In genomic region chr7:93407239-93407638, GRCh38 we compare ENCODE assay signal across 25 cellular contexts.
"Had no signal": no experiment of that assay in that cellular context is flagged by ENCODE, and none has a peak within 500 bp of the region (broad histone marks: within the 10 kb centered on the region; RNA-seq: fewer than 3 reads in every experiment).

No MANE protein-coding gene starts in this region.

- H3K4me3 ChIP-seq: adrenal gland, ascending aorta, esophagus muscularis mucosa, mucosa of descending colon, spleen, thoracic aorta, vagina had no signal

- H3K9me3 ChIP-seq: vagina had no signal

- DNase-seq: activated CD4-positive, alpha-beta T cell treated with anti-CD3 and anti-CD28 coated beads, Interleukin-2, amount 50 U/mL, for 1 hour; activated CD4-positive, CD25-positive, alpha-beta regulatory T cell treated with anti-CD3 and anti-CD28 coated beads, Interleukin-2, amount 50 U/mL, for 72 hours; activated naive CD4-positive, alpha-beta T cell; activated T-cell treated with anti-CD3 and anti-CD28 coated beads, Interleukin-2, amount 50 U/mL, for 1 hour; brain microvascular endothelial cell; central memory CD4-positive, alpha-beta T cell; effector memory CD4-positive, alpha-beta T cell; hippocampal formation; left ventricle myocardium superior; mammary epithelial cell; mucosa of descending colon; nephron progenitor cell; retina; spleen; stimulated activated CD4-positive, alpha-beta T cell treated with anti-CD3 and anti-CD28 coated beads, Interleukin-4, amount 100 ng/mL, for 1 hour; stimulated activated naive CD4-positive, alpha-beta T cell treated with Interleukin-2 at 50 U/mL for 16 hours; T-helper 2 cell had no signal

- ATAC-seq: left ventricle myocardium superior, mucosa of descending colon had no signal

- H3K36me3 Mint-ChIP-seq: type B pancreatic cell had no signal

- H3K36me3 ChIP-seq: adrenal gland, ascending aorta, brain microvascular endothelial cell, esophagus muscularis mucosa, spleen, thoracic aorta, vagina had no signal

- H3K9me3 Mint-ChIP-seq: type B pancreatic cell had no signal

- H3K27me3 ChIP-seq: ascending aorta, brain microvascular endothelial cell, esophagus muscularis mucosa, spleen, vagina had no signal

- H3K4me3 Mint-ChIP-seq: activated naive CD8-positive, alpha-beta T cell; nephron progenitor cell; type B pancreatic cell had no signal

- H3K27ac Mint-ChIP-seq: activated naive CD8-positive, alpha-beta T cell; nephron progenitor cell; type B pancreatic cell had no signal

- H3K27me3 Mint-ChIP-seq: activated naive CD8-positive, alpha-beta T cell had no signal

- H3K4me1 ChIP-seq: adrenal gland, ascending aorta, esophagus muscularis mucosa, spleen, vagina had no signal

- H3K4me1 Mint-ChIP-seq: nephron progenitor cell had no signal

- H3K27ac ChIP-seq: adrenal gland, ascending aorta, brain microvascular endothelial cell, esophagus muscularis mucosa, spleen, thoracic aorta, vagina, VCaP had no signal
